10 cellular contexts compared by ENCODE assay signal in the genomic region with DNA sequence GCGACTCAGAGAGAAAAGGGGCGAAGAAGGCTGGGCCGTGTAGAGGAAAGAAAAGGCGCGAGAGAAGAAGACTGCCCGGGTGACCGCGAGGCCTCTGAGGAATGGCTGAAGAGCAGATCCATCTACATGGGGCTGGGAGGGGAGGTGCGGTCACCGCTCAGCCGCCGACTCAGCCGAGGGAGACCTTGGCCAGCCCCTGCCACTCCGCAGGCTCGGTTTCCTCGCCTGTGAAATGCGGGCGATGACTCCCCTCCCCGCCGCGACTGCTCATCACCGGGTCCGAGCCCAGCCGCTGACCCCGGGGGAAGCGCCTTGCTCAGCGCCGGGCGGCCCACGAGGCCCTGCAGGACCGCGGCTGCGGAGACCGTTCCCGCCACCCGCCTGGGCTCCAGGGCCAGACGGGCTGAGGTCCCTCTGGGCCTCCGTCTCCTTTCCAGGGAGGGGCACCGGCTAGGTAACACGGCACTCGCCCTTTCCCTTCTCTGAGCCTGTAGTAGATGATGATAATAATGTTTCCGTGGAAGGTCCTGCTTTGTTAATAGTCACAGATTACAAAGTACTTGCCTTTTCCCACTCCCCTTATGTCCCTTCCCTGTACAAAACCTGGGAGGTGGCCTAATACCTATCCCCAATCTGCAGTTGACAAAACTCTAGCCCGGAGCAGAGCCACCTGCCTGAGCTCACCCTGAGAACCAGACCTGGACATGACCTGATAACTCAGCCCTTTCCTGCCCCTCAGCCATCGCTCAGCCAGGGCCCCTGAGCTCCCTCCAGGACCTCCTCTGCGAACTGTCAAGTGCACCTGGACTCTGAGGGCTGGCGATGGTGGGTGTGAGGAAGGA. TPM values are rescaled to one million over a fixed set of nuclear protein-coding genes. Genes with fewer than 3 reads are reported as not detected.
A peak's percentile ranks its signal among the peaks of the same experiment; 100 is the strongest.
DNase-seq lines count a peak whose midpoint lies in the region; ATAC-seq, FAIRE-seq and TF ChIP-seq lines count a peak whose summit lies in the region.
"Had no signal": no experiment of that assay in that cellular context is flagged by ENCODE, and none has a peak within 500 bp of the region (broad histone marks: within the 10 kb centered on the region; RNA-seq: fewer than 3 reads in every experiment).

No MANE protein-coding gene starts in this region.

- peaks cover 43% of the 10 kb centered on the region for H3K27me3 Mint-ChIP-seq in stimulated activated naive CD8-positive, alpha-beta T cell treated with anti-CD3 and anti-CD28 coated beads, Interleukin-15, amount 100 ng/mL, for 72 hours

- no peak for TF ChIP-seq CTCF in astrocyte of the spinal cord (IDR thresholded peaks at IDR 0.05; ENCODE audit: low read depth, low read length)
- TF ChIP-seq CTCF in kidney (IDR thresholded peaks at IDR 0.05; ENCODE audit: borderline replicate concordance, extremely low read depth, insufficient read depth) = no peak

- H3K4me1 Mint-ChIP-seq in stimulated activated naive CD8-positive, alpha-beta T cell treated with anti-CD3 and anti-CD28 coated beads, Interleukin-15, amount 100 ng/mL, for 72 hours = peaks cover 22% of the 10 kb centered on the region

- H3K4me3 ChIP-seq in astrocyte of the spinal cord (ENCODE audit: low read depth, low read length) = peak overlapping the region; percentile 15
- no peak overlapping the region for H3K4me3 ChIP-seq in kidney (ENCODE audit: low read length in 2 of 2)

- no peaks in the 10 kb centered on the region for H3K36me3 ChIP-seq in kidney (ENCODE audit: control insufficient read depth in 1 of 2, insufficient read depth in 2 of 2, low read length in 2 of 2)

- H3K9me3 ChIP-seq in kidney (ENCODE audit: control insufficient read depth in 1 of 2, low read length in 2 of 2) = no peaks in the 10 kb centered on the region

- H3K9me3 Mint-ChIP-seq in stimulated activated naive CD8-positive, alpha-beta T cell treated with anti-CD3 and anti-CD28 coated beads, Interleukin-15, amount 100 ng/mL, for 72 hours = no peaks in the 10 kb centered on the region

- FAIRE-seq in kidney (lab: Jason Lieb, UNC) = no peak

- H3K9ac ChIP-seq in kidney (ENCODE audit: low read length in 2 of 2) = peak overlapping the region in 1 of 2 donors; percentile 34

- peak overlapping the region; percentile 50 to 64 for H3K4me3 Mint-ChIP-seq in stimulated activated naive CD8-positive, alpha-beta T cell treated with anti-CD3 and anti-CD28 coated beads, Interleukin-15, amount 100 ng/mL, for 72 hours

- in situ Hi-C loops in astrocyte of the spinal cord (cut with HindIII; ENCODE audit: low sequenced_read_pairs) = no loop called here

- H3K4me1 ChIP-seq in kidney (ENCODE audit: control insufficient read depth in 1 of 2, insufficient read depth in 1 of 2, low read depth in 1 of 2, low read length in 2 of 2) = peaks cover 0 to 7% of the 10 kb centered on the region in 2 donors

- intact Hi-C loops in kidney (cut with DNase I) = no loop called here

- no peak for ATAC-seq in stimulated activated naive CD8-positive, alpha-beta T cell treated with anti-CD3 and anti-CD28 coated beads, Interleukin-15, amount 100 ng/mL, for 72 hours
- no peak for ATAC-seq in stimulated activated naive CD8-positive, alpha-beta T cell treated with anti-CD3 and anti-CD28 coated beads, Interleukin-15, Interleukin-2, amounts not matched to agents 100 U/mL and 50 U/mL, for 24 hours
- no peak for ATAC-seq in HG02870 (IDR thresholded peaks at IDR 0.05; ENCODE audit: unreplicated experiment)

- peak overlapping the region in 1 of 2 donors; percentile 49 for H3K27ac Mint-ChIP-seq in stimulated activated naive CD8-positive, alpha-beta T cell treated with anti-CD3 and anti-CD28 coated beads, Interleukin-15, amount 100 ng/mL, for 72 hours

- H3K27ac ChIP-seq in kidney (ENCODE audit: low read depth in 2 of 2, low read length in 2 of 2) = no peak overlapping the region

- no peak for DNase-seq in stimulated activated naive CD8-positive, alpha-beta T cell treated with anti-CD3 and anti-CD28 coated beads, Interleukin-15, amount 100 ng/mL, for 72 hours
- no peak for DNase-seq in stimulated activated naive CD8-positive, alpha-beta T cell treated with anti-CD3 and anti-CD28 coated beads, Interleukin-15, Interleukin-2, amounts not matched to agents 100 U/mL and 50 U/mL, for 24 hours
- DNase-seq in astrocyte of the spinal cord (ENCODE audit: low read depth, low spot score) (peak; percentile 16), kidney (peak; percentile 64), SW480 (ENCODE audit: low spot score) (no peak), NCI-H2196 treated with DMSO at 0.1 percent for 48 hours (lab: John Stamatoyannopoulos, UW; ENCODE audit: unreplicated experiment) (no peak), SHP77 treated with DMSO at 0.1 percent for 48 hours (lab: John Stamatoyannopoulos, UW) (no peak)

RNA-seq across cellular contexts. Expression of gene BSND, which starts 1.6 kb away (rescaled TPM):
- 1.4 TPM for total RNA-seq in kidney
- 22.7 TPM for polyA plus RNA-seq in kidney (ENCODE audit: insufficient read depth, low read depth, low replicate concordance)
- total RNA-seq: skeletal muscle tissue, subcutaneous adipose tissue had no signal

RNA-seq across cellular contexts. Expression of gene TMEM61, which starts 16.7 kb away (rescaled TPM):
- 7.0 TPM for total RNA-seq in kidney
- 42.7 TPM for polyA plus RNA-seq in kidney (ENCODE audit: insufficient read depth, low read depth, low replicate concordance)
- total RNA-seq: skeletal muscle tissue, subcutaneous adipose tissue had no signal

RNA-seq across cellular contexts. Expression of gene PCSK9, which starts 42.3 kb away (rescaled TPM):
- total RNA-seq in kidney = 0.28 TPM
- polyA plus RNA-seq in kidney (ENCODE audit: insufficient read depth, low read depth, low replicate concordance) = 0.13 TPM
- total RNA-seq: subcutaneous adipose tissue had no signal

Comparison
In these comparisons a context has a peak if more than half of its experiments do, and no peak if none do; other contexts are left out.
1. DNase-seq: peak in astrocyte of the spinal cord (single experiment) and kidney (single experiment); none in stimulated activated naive CD8-positive, alpha-beta T cell treated with anti-CD3 and anti-CD28 coated beads, Interleukin-15, amount 100 ng/mL, for 72 hours (0 of 2), stimulated activated naive CD8-positive, alpha-beta T cell treated with anti-CD3 and anti-CD28 coated beads, Interleukin-15, Interleukin-2, amounts not matched to agents 100 U/mL and 50 U/mL, for 24 hours (single experiment), SW480 (single experiment), NCI-H2196 treated with DMSO at 0.1 percent for 48 hours (single experiment) and SHP77 treated with DMSO at 0.1 percent for 48 hours (single experiment).